Comparison of ENCODE assay signal across 8 cellular contexts in genomic region chr1:231240531-231240882, GRCh38. TPM values are rescaled to one million over a fixed set of nuclear protein-coding genes. Genes with fewer than 3 reads are reported as not detected.
DNase-seq lines count a peak whose midpoint lies in the region; ATAC-seq, FAIRE-seq and TF ChIP-seq lines count a peak whose summit lies in the region.

No MANE protein-coding gene starts in this region.

- no peak for TF ChIP-seq CTCF in KMS-11 (conservative IDR thresholded peaks at IDR 0.05; ENCODE audit: low read depth, low read length)
- no peak for TF ChIP-seq CTCF in breast epithelium (IDR thresholded peaks at IDR 0.05)
- no peak for TF ChIP-seq CTCF in right lobe of liver (IDR thresholded peaks at IDR 0.05)
- no peak for TF ChIP-seq CTCF in tibial nerve (IDR thresholded peaks at IDR 0.05)

- H3K27me3 ChIP-seq in KMS-11 (ENCODE audit: insufficient read depth, low read depth), result no peaks in the 10 kb centered on the region
- H3K27me3 ChIP-seq in breast epithelium, result no peaks in the 10 kb centered on the region
- H3K27me3 ChIP-seq in right lobe of liver, result no peaks in the 10 kb centered on the region
- H3K27me3 ChIP-seq in tibial nerve, result no peaks in the 10 kb centered on the region

- intact Hi-C loops in breast epithelium (cut with DNase I; ENCODE audit: low total_unique reads), result no loop called here
- intact Hi-C loops in right lobe of liver (cut with DNase I), result no loop called here

- H3K4me3 ChIP-seq in KMS-11 (IDR thresholded peaks at IDR 0.05; ENCODE audit: insufficient read depth, low read depth, low read length), result no peak overlapping the region
- peak overlapping the region; percentile 80 to 86 (median 83) for H3K4me3 ChIP-seq in breast epithelium
- H3K4me3 ChIP-seq in right lobe of liver, result peak overlapping the region; percentile 76 to 95 (median 93)
- peak overlapping the region; percentile 58 to 86 (median 81) for H3K4me3 ChIP-seq in tibial nerve

- H3K36me3 ChIP-seq in KMS-11 (ENCODE audit: insufficient read depth) (no peaks in the 10 kb centered on the region), breast epithelium (no peaks in the 10 kb centered on the region), right lobe of liver (peaks cover 0 to 13% (median 0%) of the 10 kb centered on the region in 4 donors), tibial nerve (peaks cover 0 to 32% (median 0%) of the 10 kb centered on the region in 3 donors)

- H2AFZ ChIP-seq in KMS-11 (ENCODE audit: low read depth), result peak overlapping the region; percentile 79

- no peaks in the 10 kb centered on the region for H4K20me1 ChIP-seq in KMS-11 (ENCODE audit: insufficient read depth)

- peaks cover 21% of the 10 kb centered on the region for H3K4me1 ChIP-seq in KMS-11 (ENCODE audit: low read depth, poor library complexity, severe bottlenecking)
- H3K4me1 ChIP-seq in breast epithelium, result no peaks in the 10 kb centered on the region
- H3K4me1 ChIP-seq in right lobe of liver, result peaks cover 0 to 65% (median 30%) of the 10 kb centered on the region in 4 donors
- peaks cover 0 to 58% (median 23%) of the 10 kb centered on the region in 4 donors for H3K4me1 ChIP-seq in tibial nerve

- WGBS in right lobe of liver (ENCODE audit: insufficient coverage, low coverage, low lambda C conversion rate, missing lambda C conversion rate), result under 1% methylated on average over 12 of the region's 13 CpGs
- WGBS in tibial nerve, 2 donors, result 0 to 1% methylated on average over 13 of the region's 13 CpGs

- DNase-seq in NCI-H748 (lab: John Stamatoyannopoulos, UW; ENCODE audit: unreplicated experiment), result peak; percentile 46
- no peak for DNase-seq in NCI-H748 treated with DMSO at 0.1 percent for 48 hours (lab: John Stamatoyannopoulos, UW)
- DNase-seq in breast epithelium (ENCODE audit: low spot score in 2 of 2), result no peak
- no peak for DNase-seq in right lobe of liver
- peak in 1 of 2 donors; percentile 15 for DNase-seq in tibial nerve (ENCODE audit: low spot score in 2 of 2)
- DNase-seq in HTR-8/SVneo (ENCODE audit: insufficient read length, low spot score), result no peak
- no peak for DNase-seq in effector CD4-positive, alpha-beta T cell

- no peak for FAIRE-seq in HTR-8/SVneo (lab: Jason Lieb, UNC)

- TF ChIP-seq EP300 in tibial nerve (IDR thresholded peaks at IDR 0.05), result no peak

- TF ChIP-seq POLR2A in breast epithelium (IDR thresholded peaks at IDR 0.05), result no peak
- no peak for TF ChIP-seq POLR2A in right lobe of liver (IDR thresholded peaks at IDR 0.05)
- no peak for TF ChIP-seq POLR2A in tibial nerve (IDR thresholded peaks at IDR 0.05)

- ATAC-seq in right lobe of liver, result peak; percentile 10 to 20 (median 15)

- peaks cover 51% of the 10 kb centered on the region for H3K79me2 ChIP-seq in KMS-11 (ENCODE audit: insufficient read depth, low read depth)

- H3K4me2 ChIP-seq in KMS-11, result peak overlapping the region; percentile 83

- H3K9ac ChIP-seq in KMS-11, result peak overlapping the region; percentile 86

- H3K27ac ChIP-seq in KMS-11, result peak overlapping the region; percentile 64
- peak overlapping the region; percentile 78 to 87 for H3K27ac ChIP-seq in breast epithelium
- peak overlapping the region; percentile 63 to 69 (median 65) for H3K27ac ChIP-seq in right lobe of liver
- peak overlapping the region; percentile 1 to 88 (median 86) for H3K27ac ChIP-seq in tibial nerve

- H3K9me3 ChIP-seq in breast epithelium (no peaks in the 10 kb centered on the region), right lobe of liver (no peaks in the 10 kb centered on the region), tibial nerve (no peaks in the 10 kb centered on the region)

RNA-seq across cellular contexts. Expression of gene GNPAT, which starts 0.5 kb away (rescaled TPM):
- 10 to 100 TPM; 31.1 to 40.8 (median 35.8) TPM for total RNA-seq in breast epithelium
- total RNA-seq in right lobe of liver, result 10 to 100 TPM; 18.5 to 24.3 (median 20.1) TPM
- 10 to 100 TPM; 21.8 to 38.2 (median 33.3) TPM for total RNA-seq in tibial nerve
